Comparison of ENCODE assay signal across 23 cellular contexts in the genomic region with DNA sequence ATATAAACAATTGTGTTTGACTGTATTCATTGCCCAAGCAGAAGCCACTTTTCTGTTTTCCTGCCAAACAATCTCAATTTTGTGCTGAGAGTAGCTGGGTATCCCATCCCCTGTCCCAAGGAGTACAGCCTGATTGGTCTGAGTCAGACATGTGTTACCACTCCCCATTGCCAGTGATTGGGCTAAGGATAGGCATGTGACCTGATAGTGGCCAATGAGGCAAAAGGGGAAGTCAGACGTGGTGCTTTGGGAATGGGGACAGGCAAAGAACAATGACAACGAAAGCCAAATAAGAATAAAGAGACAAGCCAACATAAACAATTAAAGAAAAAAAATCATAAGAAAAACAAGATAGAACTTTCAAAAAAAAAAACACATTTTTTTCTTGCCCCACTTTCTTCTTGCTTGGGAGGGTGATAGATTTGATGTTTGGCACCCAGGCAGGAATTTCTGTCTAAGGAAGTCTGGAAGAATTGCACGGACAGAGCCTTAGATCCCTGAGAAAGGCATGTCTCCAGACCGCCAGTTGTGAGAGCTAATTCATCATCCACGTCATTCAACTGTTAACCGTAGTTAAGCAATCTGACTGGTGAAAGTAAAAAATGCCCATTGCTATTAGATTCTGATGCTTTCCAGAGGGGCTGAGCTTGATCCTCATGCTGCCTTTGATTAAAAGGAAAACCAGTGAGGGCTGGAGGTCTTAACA.
DNase-seq lines count a peak whose midpoint lies in the region; ATAC-seq, FAIRE-seq and TF ChIP-seq lines count a peak whose summit lies in the region.
"Had no signal": no experiment of that assay in that cellular context is flagged by ENCODE, and none has a peak within 500 bp of the region (broad histone marks: within the 10 kb centered on the region; RNA-seq: fewer than 3 reads in every experiment).

No MANE protein-coding gene starts in this region.

- FAIRE-seq in GM12891 (lab: Jason Lieb, UNC) = no peak
- FAIRE-seq: HepG2 had no signal

- H3K27me3 ChIP-seq in fibroblast of lung (ENCODE audit: control insufficient read depth, insufficient read depth, low read length) (no peaks in the 10 kb centered on the region), dorsolateral prefrontal cortex (no peaks in the 10 kb centered on the region)
- H3K27me3 ChIP-seq: BLaER1 treated with 17β-estradiol and CSF1 and Interleukin-3, amounts not matched to agents 10 nM and 100 nM; brain microvascular endothelial cell; SJSA1 had no signal

- DNase-seq in GM04503 (ENCODE audit: low read depth) (peak; percentile 84), SK-N-DZ (ENCODE audit: low spot score) (peak; percentile 32), fibroblast of lung (ENCODE audit: low read depth in 2 of 2) (peak; percentile 35 to 98), stromal cell of bone marrow (ENCODE audit: low read depth) (peak; percentile 87), dorsolateral prefrontal cortex (no peak), GM12891 (ENCODE audit: insufficient read length, low spot score) (no peak)
- DNase-seq in activated T-cell treated with anti-CD3 and anti-CD28 coated beads, Interleukin-2, amount 50 U/mL, for 1 hour = no peak
- DNase-seq: activated CD4-positive, CD25-positive, alpha-beta regulatory T cell; activated CD8-positive, alpha-beta T cell treated with anti-CD3 and anti-CD28 coated beads, Interleukin-2, amount 10 ng/mL, durations not matched to agents 7 days and 5 days; activated naive CD4-positive, alpha-beta T cell treated with anti-CD3 and anti-CD28 coated beads, Interleukin-2, amount 10 ng/mL, durations not matched to agents 7 days and 5 days; activated T-cell treated with anti-CD3 and anti-CD28 coated beads, Interleukin-2, amount 50 U/mL, for 4 hours; brain microvascular endothelial cell; Calu3; H9; immature natural killer cell; NCI-H1694; occipital lobe; PC-9 had no signal

- intact Hi-C loops in dorsolateral prefrontal cortex (cut with DNase I) = no loop called here

- H3K9me3 ChIP-seq in fibroblast of lung (ENCODE audit: control insufficient read depth, insufficient read depth, low read depth, low read length) = no peaks in the 10 kb centered on the region
- H3K9me3 ChIP-seq: SJSA1 had no signal

- TF ChIP-seq POLR2A in GM12891 (IDR thresholded peaks at IDR 0.05; ENCODE audit: low read depth, low read length) = no peak

- no peaks in the 10 kb centered on the region for H3K4me1 ChIP-seq in fibroblast of lung (ENCODE audit: control insufficient read depth, extremely low read depth, insufficient read depth, low read length)
- H3K4me1 ChIP-seq: BLaER1 treated with 17β-estradiol and CSF1 and Interleukin-3, amounts not matched to agents 10 nM and 100 nM; SJSA1 had no signal

- no peak for TF ChIP-seq CTCF in fibroblast of lung (conservative IDR thresholded peaks at IDR 0.05 in 1 of 2, IDR thresholded peaks at IDR 0.05 in 1 of 2; ENCODE audit: low read depth in 1 of 2, low read length in 2 of 2)
- no peak for TF ChIP-seq CTCF in dorsolateral prefrontal cortex (IDR thresholded peaks at IDR 0.05 in 54 of 56, conservative IDR thresholded peaks at IDR 0.05 in 2 of 56; ENCODE audit: low read depth in 1 of 56, partially characterized antibody in 56 of 56)

- ATAC-seq in HG03565 (IDR thresholded peaks at IDR 0.05; ENCODE audit: unreplicated experiment) = no peak
- ATAC-seq: activated CD8-positive, alpha-beta T cell treated with anti-CD3 and anti-CD28 coated beads, Interleukin-2, amount 10 ng/mL, durations not matched to agents 7 days and 5 days; activated T-cell treated with anti-CD3 and anti-CD28 coated beads, Interleukin-2, amount 50 U/mL, for 4 hours; HepG2 had no signal

- H3K27ac ChIP-seq in fibroblast of lung (ENCODE audit: insufficient read depth, low read length) (no peak overlapping the region), dorsolateral prefrontal cortex (no peak overlapping the region)
- H3K27ac ChIP-seq: BLaER1 treated with 17β-estradiol and CSF1 and Interleukin-3, amounts not matched to agents 10 nM and 100 nM; brain microvascular endothelial cell; PC-9; SJSA1 had no signal

- no peak overlapping the region for H3K4me2 ChIP-seq in fibroblast of lung (ENCODE audit: extremely low read depth, insufficient read depth, low read length)
- H3K4me2 ChIP-seq: BLaER1 treated with 17β-estradiol and CSF1 and Interleukin-3, amounts not matched to agents 10 nM and 100 nM; PC-9 had no signal

- no peaks in the 10 kb centered on the region for H3K79me2 ChIP-seq in fibroblast of lung (ENCODE audit: control insufficient read depth, insufficient read depth, low read length)

- H3K36me3 ChIP-seq in fibroblast of lung (ENCODE audit: control insufficient read depth, insufficient read depth, low read length) = no peaks in the 10 kb centered on the region
- H3K36me3 ChIP-seq: BLaER1 treated with 17β-estradiol and CSF1 and Interleukin-3, amounts not matched to agents 10 nM and 100 nM; brain microvascular endothelial cell; SJSA1 had no signal

- H2AFZ ChIP-seq in fibroblast of lung (ENCODE audit: low read length) = no peak overlapping the region
- H2AFZ ChIP-seq: PC-9 had no signal

- no peaks in the 10 kb centered on the region for H4K20me1 ChIP-seq in fibroblast of lung (ENCODE audit: control insufficient read depth, extremely low read depth, insufficient read depth, low read length)
- H4K20me1 ChIP-seq: BLaER1 treated with 17β-estradiol and CSF1 and Interleukin-3, amounts not matched to agents 10 nM and 100 nM had no signal

- H3K4me3 ChIP-seq in fibroblast of lung (replicated peaks in 1 of 4; ENCODE audit: control extremely low read depth in 1 of 4, insufficient read depth in 1 of 4, low read depth in 3 of 4, low read length in 4 of 4) (no peak overlapping the region), dorsolateral prefrontal cortex (no peak overlapping the region)
- H3K4me3 ChIP-seq: BLaER1 treated with 17β-estradiol and CSF1 and Interleukin-3, amounts not matched to agents 10 nM and 100 nM; lung; PC-9; SJSA1 had no signal

- H3K9ac ChIP-seq in fibroblast of lung (ENCODE audit: insufficient read depth, low read length) = no peak overlapping the region
- H3K9ac ChIP-seq: BLaER1 treated with 17β-estradiol and CSF1 and Interleukin-3, amounts not matched to agents 10 nM and 100 nM had no signal

TF ChIP-seq in GM12891, 5 proteins besides CTCF, POLR2A, EP300 and RAD21:
- no peak for TF ChIP-seq POU2F2 (IDR thresholded peaks at IDR 0.05; ENCODE audit: low read depth, low read length)
- TF ChIP-seq SPI1 (IDR thresholded peaks at IDR 0.05; ENCODE audit: low read depth, low read length) = no peak
- TF ChIP-seq PAX5 (IDR thresholded peaks at IDR 0.05; ENCODE audit: insufficient read depth, low read length, severe bottlenecking) = no peak
- TF ChIP-seq TAF1 (IDR thresholded peaks at IDR 0.05; ENCODE audit: low read depth, low read length) = no peak
- no peak for TF ChIP-seq POLR2AphosphoS5 (IDR thresholded peaks at IDR 0.05; ENCODE audit: low read depth, low read length)

Comparison
In these comparisons a context has a peak if more than half of its experiments do, and no peak if none do; other contexts are left out.
1. DNase-seq: peak in GM04503 (single experiment), SK-N-DZ (single experiment), fibroblast of lung (2 of 2) and stromal cell of bone marrow (single experiment); none in dorsolateral prefrontal cortex (0 of 10), GM12891 (single experiment) and activated T-cell treated with anti-CD3 and anti-CD28 coated beads, Interleukin-2, amount 50 U/mL, for 1 hour (single experiment).